ENCODE assay signal across 8 cellular contexts in genomic region chr17:6070895-6071511, GRCh38. TPM values are rescaled to one million over a fixed set of nuclear protein-coding genes. Genes with fewer than 3 reads are reported as not detected.
DNase-seq lines count a peak whose midpoint lies in the region; ATAC-seq and TF ChIP-seq lines count a peak whose summit lies in the region.

No MANE protein-coding gene starts in this region.

- H3K36me3 ChIP-seq in HUES6 (ENCODE audit: control insufficient read depth, insufficient read depth, low read length) (no peaks in the 10 kb centered on the region), skeletal muscle satellite cell (ENCODE audit: insufficient read depth, low read length) (no peaks in the 10 kb centered on the region)

- H3K9me3 ChIP-seq in HUES6 (ENCODE audit: control insufficient read depth, insufficient read depth, low read depth, low read length) (no peaks in the 10 kb centered on the region), skeletal muscle satellite cell (replicated peaks; ENCODE audit: low read length) (no peaks in the 10 kb centered on the region)

- H3K4me2 ChIP-seq in skeletal muscle satellite cell (ENCODE audit: low read length): peak overlapping the region; percentile 85

- peak overlapping the region; percentile 65 for H3K4me3 ChIP-seq in HUES6 (ENCODE audit: low read depth, low read length)
- H3K4me3 ChIP-seq in skeletal muscle satellite cell (ENCODE audit: low read length): peak overlapping the region; percentile 70

- ATAC-seq in foreskin keratinocyte: no peak
- ATAC-seq in HG03342 (IDR thresholded peaks at IDR 0.05; ENCODE audit: unreplicated experiment): no peak

- H3K27ac ChIP-seq in HUES6 (ENCODE audit: low read depth, low read length) (no peak overlapping the region), foreskin keratinocyte (no peak overlapping the region)

- H3K9ac ChIP-seq in HUES6 (ENCODE audit: low read length): peak overlapping the region; percentile 34
- H3K9ac ChIP-seq in skeletal muscle satellite cell (ENCODE audit: low read depth, low read length): no peak overlapping the region

- H3K4me1 ChIP-seq in HUES6 (ENCODE audit: control insufficient read depth, insufficient read depth, low read length) (peaks cover 4% of the 10 kb centered on the region; the same call in 1 of the 2 replicates), skeletal muscle satellite cell (ENCODE audit: control insufficient read depth, insufficient read depth, low read length) (peaks cover 22% of the 10 kb centered on the region), foreskin keratinocyte (no peaks in the 10 kb centered on the region)

- H3K27me3 ChIP-seq in HUES6 (ENCODE audit: control insufficient read depth, insufficient read depth, low read length): peaks cover 51% of the 10 kb centered on the region
- H3K27me3 ChIP-seq in skeletal muscle satellite cell (ENCODE audit: control insufficient read depth, insufficient read depth, low read length): peaks cover 24% of the 10 kb centered on the region
- H3K27me3 ChIP-seq in foreskin keratinocyte: peaks cover 52% of the 10 kb centered on the region

- no peak for TF ChIP-seq CTCF in foreskin keratinocyte (conservative IDR thresholded peaks at IDR 0.05)

- peak in 31 of 56 donors; percentile 15 to 58 (median 40) for DNase-seq in amygdala (lab: John Stamatoyannopoulos, UW)
- DNase-seq in iPS-NIHi7 (ENCODE audit: extremely low spot score): peak; percentile 51
- no peak for DNase-seq in foreskin keratinocyte
- no peak for DNase-seq in OCI-M2 (lab: John Stamatoyannopoulos, UW; ENCODE audit: unreplicated experiment)
- no peak for DNase-seq in NCI-H128 (lab: John Stamatoyannopoulos, UW; ENCODE audit: unreplicated experiment)

RNA-seq across cellular contexts. Expression of gene WSCD1, which starts 0.8 kb away (rescaled TPM):
- under 0.01 and 1.3 TPM in 2 replicates for total RNA-seq in skeletal muscle satellite cell (2012; rRNA removed)
- total RNA-seq in foreskin keratinocyte: not detected in 2 replicates
- not detected in 2 replicates for polyA plus RNA-seq in foreskin keratinocyte

Comparison
In these comparisons a context has a peak if more than half of its experiments do, and no peak if none do; other contexts are left out.
1. DNase-seq: peak in amygdala (31 of 56) and iPS-NIHi7 (single experiment); none in foreskin keratinocyte (0 of 2), OCI-M2 (single experiment) and NCI-H128 (single experiment).